In genomic region chr16:69482410-69482951, GRCh38 we compare ENCODE assay signal across 10 cellular contexts. TPM values are rescaled to one million over a fixed set of nuclear protein-coding genes. Genes with fewer than 3 reads are reported as not detected.
DNase-seq lines count a peak whose midpoint lies in the region; ATAC-seq, FAIRE-seq and TF ChIP-seq lines count a peak whose summit lies in the region.
"Had no signal": no experiment of that assay in that cellular context is flagged by ENCODE, and none has a peak within 500 bp of the region (broad histone marks: within the 10 kb centered on the region; RNA-seq: fewer than 3 reads in every experiment).

No MANE protein-coding gene starts in this region.

- no peak for TF ChIP-seq CTCF in astrocyte (IDR thresholded peaks at IDR 0.05; ENCODE audit: insufficient read depth, low read depth, low read length)
- TF ChIP-seq CTCF in thoracic aorta (IDR thresholded peaks at IDR 0.05): no peak

- peak overlapping the region; percentile 26 for H3K9ac ChIP-seq in astrocyte (ENCODE audit: low read length)

- no peak for FAIRE-seq in astrocyte (lab: Jason Lieb, UNC)

- H3K27ac ChIP-seq in astrocyte (ENCODE audit: low read depth, low read length): no peak overlapping the region
- H3K27ac ChIP-seq in layer of hippocampus (ENCODE audit: low read depth, low read length): peak overlapping the region; percentile 90
- H3K27ac ChIP-seq in thoracic aorta: peak overlapping the region; percentile 85 to 90

- no peaks in the 10 kb centered on the region for H3K9me3 Mint-ChIP-seq in astrocyte (ENCODE audit: unreplicated experiment)
- no peaks in the 10 kb centered on the region for H3K9me3 Mint-ChIP-seq in stimulated activated naive CD8-positive, alpha-beta T cell treated with anti-CD3 and anti-CD28 coated beads, Interleukin-15, amount 100 ng/mL, for 72 hours
- H3K9me3 Mint-ChIP-seq: stimulated activated naive CD8-positive, alpha-beta T cell treated with anti-CD3 and anti-CD28 coated beads, Interleukin-15, Interleukin-2, amounts not matched to agents 100 ng/mL and 50 ng/mL, for 24 hours; T-helper 1 cell treated with Interleukin-12 subunit alpha and Interleukin-12 subunit beta and Interleukin-4 antibody, amounts not matched to agents 30 μg/mL and 1 μg/mL, for 36 hours had no signal

- POLR2A ChIA-PET in HEK293T (lab: Yijun Ruan, JAX): no interaction called here

- H3K36me3 Mint-ChIP-seq in astrocyte (ENCODE audit: low read depth, unreplicated experiment): peaks cover 4% of the 10 kb centered on the region

- no peak overlapping the region for H3K27ac Mint-ChIP-seq in astrocyte (ENCODE audit: unreplicated experiment)
- peak overlapping the region in 1 of 2 donors; percentile 35 for H3K27ac Mint-ChIP-seq in stimulated activated naive CD8-positive, alpha-beta T cell treated with anti-CD3 and anti-CD28 coated beads, Interleukin-15, amount 100 ng/mL, for 72 hours
- H3K27ac Mint-ChIP-seq: stimulated activated naive CD8-positive, alpha-beta T cell treated with anti-CD3 and anti-CD28 coated beads, Interleukin-15, Interleukin-2, amounts not matched to agents 100 ng/mL and 50 ng/mL, for 24 hours; T-helper 1 cell treated with Interleukin-12 subunit alpha and Interleukin-12 subunit beta and Interleukin-4 antibody, amounts not matched to agents 30 μg/mL and 1 μg/mL, for 36 hours had no signal

- H3K9me3 ChIP-seq in astrocyte (ENCODE audit: insufficient read depth, low read depth, low read length) (no peaks in the 10 kb centered on the region), thoracic aorta (no peaks in the 10 kb centered on the region)

- no peak overlapping the region for H3K4me3 Mint-ChIP-seq in astrocyte (ENCODE audit: unreplicated experiment)
- no peak overlapping the region for H3K4me3 Mint-ChIP-seq in stimulated activated naive CD8-positive, alpha-beta T cell treated with anti-CD3 and anti-CD28 coated beads, Interleukin-15, amount 100 ng/mL, for 72 hours
- H3K4me3 Mint-ChIP-seq: stimulated activated naive CD8-positive, alpha-beta T cell treated with anti-CD3 and anti-CD28 coated beads, Interleukin-15, Interleukin-2, amounts not matched to agents 100 ng/mL and 50 ng/mL, for 24 hours; T-helper 1 cell treated with Interleukin-12 subunit alpha and Interleukin-12 subunit beta and Interleukin-4 antibody, amounts not matched to agents 30 μg/mL and 1 μg/mL, for 36 hours had no signal

- H3K36me3 ChIP-seq in astrocyte (ENCODE audit: insufficient read depth, low read length) (no peaks in the 10 kb centered on the region), thoracic aorta (no peaks in the 10 kb centered on the region)

- peak; percentile 35 for DNase-seq in HT1080 (ENCODE audit: low read depth)
- DNase-seq in astrocyte (ENCODE audit: low read depth): peak; percentile 58
- peak; percentile 16 for DNase-seq in thoracic aorta (ENCODE audit: low spot score)
- no peak for DNase-seq in activated gamma-delta T cell (lab: John Stamatoyannopoulos, UW)
- no peak for DNase-seq in stimulated activated naive CD8-positive, alpha-beta T cell treated with anti-CD3 and anti-CD28 coated beads, Interleukin-15, amount 100 ng/mL, for 72 hours
- no peak for DNase-seq in HEK293T (ENCODE audit: extremely low spot score)

- ATAC-seq in thoracic aorta (ENCODE audit: insufficient number of reproducible peaks, low FRiP score, low read depth): peak; percentile 70
- ATAC-seq in stimulated activated naive CD8-positive, alpha-beta T cell treated with anti-CD3 and anti-CD28 coated beads, Interleukin-15, amount 100 ng/mL, for 72 hours: no peak
- ATAC-seq in HG03439 (IDR thresholded peaks at IDR 0.05; ENCODE audit: unreplicated experiment): no peak

- H3K4me2 ChIP-seq in astrocyte (ENCODE audit: low read length): peak overlapping the region; percentile 68

- CTCF ChIA-PET in HEK293T (lab: Yijun Ruan, JAX): no interaction called here

- H3K4me1 ChIP-seq in astrocyte (ENCODE audit: insufficient read depth, low read length): peaks cover 15% of the 10 kb centered on the region
- peaks cover 7 to 14% of the 10 kb centered on the region in 2 donors for H3K4me1 ChIP-seq in thoracic aorta (ENCODE audit: control insufficient read depth in 1 of 2, low read depth in 2 of 2)

- H4K20me1 ChIP-seq in astrocyte (ENCODE audit: insufficient read depth, low read length): no peaks in the 10 kb centered on the region

- H3K4me1 Mint-ChIP-seq in astrocyte (ENCODE audit: low read depth, unreplicated experiment): no peaks in the 10 kb centered on the region
- peaks cover 9% of the 10 kb centered on the region for H3K4me1 Mint-ChIP-seq in stimulated activated naive CD8-positive, alpha-beta T cell treated with anti-CD3 and anti-CD28 coated beads, Interleukin-15, amount 100 ng/mL, for 72 hours

- H3K79me2 ChIP-seq in astrocyte (ENCODE audit: insufficient read depth, low read length): no peaks in the 10 kb centered on the region

- H3K4me3 ChIP-seq in astrocyte (ENCODE audit: insufficient read depth, low read depth, low read length) (no peak overlapping the region), thoracic aorta (peak overlapping the region; percentile 68)

- H2AFZ ChIP-seq in astrocyte (ENCODE audit: low read depth, low read length): peak overlapping the region; percentile 55

- H3K27me3 ChIP-seq in astrocyte (ENCODE audit: insufficient read depth, low read length): no peaks in the 10 kb centered on the region
- H3K27me3 ChIP-seq in layer of hippocampus (ENCODE audit: control insufficient read depth, insufficient read depth, low read length): no peaks in the 10 kb centered on the region
- H3K27me3 ChIP-seq in thoracic aorta (replicated peaks; ENCODE audit: insufficient read depth): no peaks in the 10 kb centered on the region

- H3K27me3 Mint-ChIP-seq in astrocyte (ENCODE audit: low read depth, unreplicated experiment): peaks cover 1% of the 10 kb centered on the region
- H3K27me3 Mint-ChIP-seq in stimulated activated naive CD8-positive, alpha-beta T cell treated with anti-CD3 and anti-CD28 coated beads, Interleukin-15, amount 100 ng/mL, for 72 hours: peaks cover 31% of the 10 kb centered on the region

TF ChIP-seq in HEK293T, 16 proteins besides CTCF, POLR2A, EP300 and RAD21:
- TF ChIP-seq CTBP1 (IDR thresholded peaks at IDR 0.05; ENCODE audit: borderline replicate concordance) (no peak), LEF1 (IDR thresholded peaks at IDR 0.05; ENCODE audit: borderline replicate concordance) (no peak), FOXK2 (IDR thresholded peaks at IDR 0.05) (no peak), ARNT (IDR thresholded peaks at IDR 0.05) (no peak), PKNOX1 (IDR thresholded peaks at IDR 0.05) (no peak), FOXM1 (IDR thresholded peaks at IDR 0.05; ENCODE audit: borderline replicate concordance) (no peak)

RNA-seq across cellular contexts. Expression of gene CYB5B, which starts 58.1 kb away (rescaled TPM):
- total RNA-seq in HT1080 (2014; rRNA removed; shearing (Covaris generic)): 112 and 136 TPM in 2 replicates
- 103 and 118 TPM in 2 replicates for polyA plus RNA-seq in HT1080 (2015; cell fraction: cytosol; rRNA removed)
- polyA plus RNA-seq in HT1080 (2015; cell fraction: nucleus; rRNA removed): 79.2 and 82.4 TPM in 2 replicates
- 127 and 149 TPM in 2 replicates for total RNA-seq in astrocyte
- total RNA-seq in thoracic aorta: 10 to 100 TPM; 12.0 to 54.5 TPM

Comparison
In these comparisons a context has a peak if more than half of its experiments do, and no peak if none do; other contexts are left out.
1. DNase-seq: peak in HT1080 (single experiment), astrocyte (single experiment) and thoracic aorta (single experiment); none in activated gamma-delta T cell (single experiment), stimulated activated naive CD8-positive, alpha-beta T cell treated with anti-CD3 and anti-CD28 coated beads, Interleukin-15, amount 100 ng/mL, for 72 hours (0 of 2) and HEK293T (single experiment).